ENCODE assay signal across 8 cellular contexts in genomic region chr15:40470423-40471104, GRCh38. TPM values are rescaled to one million over a fixed set of nuclear protein-coding genes. Genes with fewer than 3 reads are reported as not detected.
DNase-seq lines count a peak whose midpoint lies in the region; TF ChIP-seq lines count a peak whose summit lies in the region.

CHST14 (plus strand) TSS chr15:40470984; CDS start chr15:40471214, 230 bp downstream.

- intact Hi-C loops in lower leg skin (cut with DNase I; ENCODE audit: low total_unique reads) = no loop called here

- H3K36me3 ChIP-seq in ectodermal cell (ENCODE audit: control insufficient read depth, insufficient read depth, low read length) = peaks cover 7% of the 10 kb centered on the region

- TF ChIP-seq POLR2A in lower leg skin (IDR thresholded peaks at IDR 0.05) = no peak

- peak; percentile 22; the same call in 1 of the 3 replicates for TF ChIP-seq CTCF in GM12872 (IDR thresholded peaks at IDR 0.05; ENCODE audit: insufficient read depth, low read depth, low read length)
- no peak for TF ChIP-seq CTCF in HFF-Myc (IDR thresholded peaks at IDR 0.05; ENCODE audit: low read depth, low read length, missing control alignments)
- TF ChIP-seq CTCF in lower leg skin (IDR thresholded peaks at IDR 0.05) = no peak

- peaks cover 6% of the 10 kb centered on the region for H3K27me3 ChIP-seq in ectodermal cell (ENCODE audit: control insufficient read depth, insufficient read depth, low read length, poor library complexity, severe bottlenecking)

- H3K27ac ChIP-seq in ectodermal cell (ENCODE audit: insufficient read depth, low read depth, low read length, poor library complexity, severe bottlenecking) = peak within 1 kb of the TSS; percentile 61

- H3K9me3 ChIP-seq in ectodermal cell (ENCODE audit: control insufficient read depth, low read length) = no peaks in the 10 kb centered on the region

- H3K4me3 ChIP-seq in HFF-Myc (replicated peaks; ENCODE audit: low read depth, low read length) (peak within 1 kb of the TSS; percentile 71), ectodermal cell (ENCODE audit: insufficient read depth, low read depth, low read length) (peak within 1 kb of the TSS; percentile 74), lower leg skin (ENCODE audit: low read depth, poor library complexity, severe bottlenecking) (peak within 1 kb of the TSS; percentile 46)

- DNase-seq in HFF-Myc (ENCODE audit: extremely low read depth, low read depth) (no peak), NCI-H2171 (lab: John Stamatoyannopoulos, UW) (peak; percentile 39), lower leg skin (ENCODE audit: low spot score in 2 of 2) (peak; percentile 29 to 91), NCI-H226 (no peak)
- peak; percentile 43 to 51 for DNase-seq in activated CD4-positive, alpha-beta T cell treated with anti-CD3 and anti-CD28 coated beads, Interleukin-2, amount 50 U/mL, for 48 hours
- peak; percentile 22 for DNase-seq in stimulated activated CD8-positive, alpha-beta memory T cell treated with anti-CD3 and anti-CD28 coated beads, Interleukin-12 subunit alpha, Interleukin-12 subunit beta, amount 100 ng/mL, for 24 hours (ENCODE audit: extremely low read depth)

- peaks cover 7% of the 10 kb centered on the region for H3K4me1 ChIP-seq in ectodermal cell (ENCODE audit: control insufficient read depth, insufficient read depth, low read length)

- WGBS in ectodermal cell, 2 experiments = 2 to 3% methylated on average over 51 to 52 of the region's 52 CpGs
- WGBS in lower leg skin, 2 donors = 11 to 20% methylated on average over 11 to 14 of the region's 52 CpGs

RNA-seq across cellular contexts. Expression of gene CHST14, which starts in this region (rescaled TPM):
- 26.7 TPM for polyA plus RNA-seq in ectodermal cell (2013, experiment 1 of 4)
- 26.7 TPM for polyA plus RNA-seq in ectodermal cell (2013, experiment 2 of 4)
- polyA plus RNA-seq in ectodermal cell (2013, experiment 3 of 4) = 25.7 TPM
- polyA plus RNA-seq in ectodermal cell (2013, experiment 4 of 4) = 28.0 TPM
- 1 to 10 TPM; 5.6 to 10.0 (median 8.8) TPM for total RNA-seq in lower leg skin

Comparison
In these comparisons a context has a peak if more than half of its experiments do, and no peak if none do; other contexts are left out.
1. DNase-seq: peak in NCI-H2171 (single experiment), activated CD4-positive, alpha-beta T cell treated with anti-CD3 and anti-CD28 coated beads, Interleukin-2, amount 50 U/mL, for 48 hours (2 of 2), lower leg skin (2 of 2) and stimulated activated CD8-positive, alpha-beta memory T cell treated with anti-CD3 and anti-CD28 coated beads, Interleukin-12 subunit alpha, Interleukin-12 subunit beta, amount 100 ng/mL, for 24 hours (single experiment); none in HFF-Myc (single experiment) and NCI-H226 (single experiment).
2. Peak in every context shown above with its lines, with median percentiles within 50 percentile points of each other: H3K4me3 ChIP-seq.